Comparison of ENCODE assay signal across 29 cellular contexts in genomic region chr6:167161895-167162467, GRCh38. TPM values are rescaled to one million over a fixed set of nuclear protein-coding genes. Genes with fewer than 3 reads are reported as not detected.
DNase-seq lines count a peak whose midpoint lies in the region; ATAC-seq, FAIRE-seq and TF ChIP-seq lines count a peak whose summit lies in the region.
"Had no signal": no experiment of that assay in that cellular context is flagged by ENCODE, and none has a peak within 500 bp of the region (broad histone marks: within the 10 kb centered on the region; RNA-seq: fewer than 3 reads in every experiment).

No MANE protein-coding gene starts in this region.

- H3K4me3 ChIP-seq in HUES6 (ENCODE audit: low read depth, low read length), result no peak overlapping the region
- no peak overlapping the region for H3K4me3 ChIP-seq in RWPE2 (ENCODE audit: severe bottlenecking)
- no peak overlapping the region for H3K4me3 ChIP-seq in H1 (ENCODE audit: extremely low read depth in 1 of 4, insufficient read depth in 2 of 4, low read depth in 3 of 4, low read length in 4 of 4)
- H3K4me3 ChIP-seq: BLaER1, PC-9 had no signal

- H4K5ac ChIP-seq in H1 (ENCODE audit: insufficient read length, low read depth, low read length), result peak overlapping the region; percentile 40

- WGBS in H1 (ENCODE audit: extremely low coverage in 1 of 2, insufficient coverage in 1 of 2, insufficient read length in 1 of 2, insufficient replicate concordance in 2 of 2, low coverage in 1 of 2, low lambda C conversion rate in 2 of 2, missing lambda C conversion rate in 1 of 2), 2 experiments, result 85% methylated on average over 5 of the region's 5 CpGs; no CpG with 5 or more reads in 1 of the 2 experiments

- 0 out of 3 replicates have a peak, but pooled peaks have one; percentile 29 for ATAC-seq in RWPE2 (ENCODE audit: low read depth)

- peaks cover 5% of the 10 kb centered on the region; the same call in 1 of the 2 replicates for H3K9me3 ChIP-seq in HUES6 (ENCODE audit: control insufficient read depth, insufficient read depth, low read depth, low read length)
- H3K9me3 ChIP-seq in RWPE2 (ENCODE audit: severe bottlenecking), result no peaks in the 10 kb centered on the region
- no peaks in the 10 kb centered on the region; a peak in 1 of 4 replicates for H3K9me3 ChIP-seq in H1 (ENCODE audit: insufficient read depth in 2 of 2, low read depth in 1 of 2, low read length in 1 of 2)
- H3K9me3 ChIP-seq: BLaER1 had no signal

- H3K4me1 ChIP-seq in HUES6 (ENCODE audit: control insufficient read depth, insufficient read depth, low read length) (peaks cover 35% of the 10 kb centered on the region), RWPE2 (ENCODE audit: insufficient read depth, poor library complexity, severe bottlenecking) (no peaks in the 10 kb centered on the region), H1 (replicated peaks in 1 of 4; ENCODE audit: control insufficient read depth in 3 of 4, insufficient read depth in 4 of 4, low read length in 3 of 4) (peaks cover 8 to 27% (median 22%) of the 10 kb centered on the region in 4 experiments)

- H2BK15ac ChIP-seq in H1 (ENCODE audit: low read length), result peak overlapping the region; percentile 84

- H3K4me2 ChIP-seq in H1 (ENCODE audit: insufficient read depth in 1 of 2, low read depth in 2 of 2, low read length in 2 of 2), result no peak overlapping the region
- H3K4me2 ChIP-seq: BLaER1, PC-9 had no signal

- no peaks in the 10 kb centered on the region for H3K23me2 ChIP-seq in H1 (ENCODE audit: low read depth, low read length)

- H3K4ac ChIP-seq in H1 (replicated peaks; ENCODE audit: insufficient read length, low read depth, low read length), result peak overlapping the region; percentile 61

- H3K56ac ChIP-seq in H1 (replicated peaks; ENCODE audit: insufficient read length, low read depth, low read length), result no peak overlapping the region

- peak overlapping the region; percentile 97; the same call in 1 of the 2 replicates for H2BK5ac ChIP-seq in H1 (ENCODE audit: low read depth, low read length)

- no peaks in the 10 kb centered on the region for H3K79me1 ChIP-seq in H1 (ENCODE audit: low read depth, low read length)

- H3K27me3 ChIP-seq in HUES6 (ENCODE audit: control insufficient read depth, insufficient read depth, low read length), result no peaks in the 10 kb centered on the region
- H3K27me3 ChIP-seq in RWPE2 (ENCODE audit: insufficient read depth, poor library complexity, severe bottlenecking), result peaks cover 4% of the 10 kb centered on the region
- no peaks in the 10 kb centered on the region; a peak in 1 of 7 replicates for H3K27me3 ChIP-seq in H1 (replicated peaks in 1 of 4; ENCODE audit: control insufficient read depth in 3 of 4, extremely low read depth in 1 of 4, insufficient read depth in 3 of 4, low read length in 3 of 4)
- H3K27me3 ChIP-seq: BLaER1 had no signal

- TF ChIP-seq EP300 in H1 (IDR thresholded peaks at IDR 0.05; ENCODE audit: borderline replicate concordance in 1 of 2, low read depth in 2 of 2, low read length in 2 of 2), result no peak

- H2BK20ac ChIP-seq in H1 (ENCODE audit: low read length), result peak overlapping the region; percentile 97

- no peak overlapping the region for H3K23ac ChIP-seq in H1 (ENCODE audit: insufficient read length)

- peak overlapping the region; percentile 99 for H4K91ac ChIP-seq in H1 (replicated peaks; ENCODE audit: insufficient read length, low read length)

- no peak overlapping the region for H4K8ac ChIP-seq in H1 (ENCODE audit: extremely low read depth, insufficient read depth, low read length)

- no peak for TF ChIP-seq RAD21 in H1 (IDR thresholded peaks at IDR 0.05 in 1 of 2, conservative IDR thresholded peaks at IDR 0.05 in 1 of 2; ENCODE audit: low read depth in 2 of 2, low read length in 2 of 2)

- DNase-seq in ELR (ENCODE audit: low read depth) (peak; percentile 60), RWPE2 (ENCODE audit: low spot score) (no peak), H1 (ENCODE audit: low read depth in 1 of 2, low spot score in 2 of 2) (no peak), T-helper 1 cell (no peak), NCI-H1092 (lab: John Stamatoyannopoulos, UW) (no peak), inferior parietal cortex (ENCODE audit: extremely low spot score) (no peak)
- DNase-seq: CD4-positive, alpha-beta T cell; MV-4-11; NCI-H1105 treated with DMSO at 0.1 percent for 48 hours; NCI-H146; NCI-H1930; NCI-H2107; NCI-H446; NCI-H524 treated with DMSO at 0.1 percent for 48 hours; NCI-H774; NK-92 treated with Interleukin-12 subunit alpha and Interleukin-12 subunit beta, amount 100 ng/mL, for 24 hours; PC-9; RPMI8226; SHP77 treated with DMSO at 0.1 percent for 48 hours had no signal

- H3K27ac ChIP-seq in HUES6 (ENCODE audit: low read depth, low read length) (peak overlapping the region; percentile 80; the same call in 1 of the 2 replicates), RWPE2 (ENCODE audit: poor library complexity, severe bottlenecking) (no peak overlapping the region), H1 (ENCODE audit: low read depth, low read length) (no peak overlapping the region)
- H3K27ac ChIP-seq: BLaER1, PC-9 had no signal

- peak overlapping the region; percentile 79 for H2AK5ac ChIP-seq in H1 (ENCODE audit: low read depth, low read length)

- H2AFZ ChIP-seq in H1 (ENCODE audit: low read length), result no peak overlapping the region
- H2AFZ ChIP-seq: PC-9 had no signal

- no peak overlapping the region for H3K14ac ChIP-seq in H1 (ENCODE audit: insufficient read length)

- H3K36me3 ChIP-seq in HUES6 (ENCODE audit: control insufficient read depth, insufficient read depth, low read length) (no peaks in the 10 kb centered on the region), RWPE2 (ENCODE audit: low read depth) (no peaks in the 10 kb centered on the region), H1 (ENCODE audit: control insufficient read depth in 2 of 4, insufficient read depth in 4 of 4, low read length in 3 of 4) (no peaks in the 10 kb centered on the region)
- H3K36me3 ChIP-seq: BLaER1 had no signal

- peak overlapping the region; percentile 91 for H3K18ac ChIP-seq in H1 (ENCODE audit: extremely low read depth, low read length)

- peak overlapping the region; percentile 98 for H2BK120ac ChIP-seq in H1 (replicated peaks; ENCODE audit: low read depth, low read length)

- H3K79me2 ChIP-seq in H1 (ENCODE audit: control insufficient read depth in 1 of 2, insufficient read depth in 2 of 2, low read length in 2 of 2), result no peaks in the 10 kb centered on the region

- TF ChIP-seq POLR2A in H1 (IDR thresholded peaks at IDR 0.05; ENCODE audit: control extremely low read depth in 1 of 2, low read depth in 2 of 2, low read length in 2 of 2), result no peak

- H4K20me1 ChIP-seq in H1 (replicated peaks in 1 of 2; ENCODE audit: control insufficient read depth in 1 of 2, insufficient read depth in 2 of 2, low read length in 2 of 2), result no peaks in the 10 kb centered on the region
- H4K20me1 ChIP-seq: BLaER1 had no signal

- H2BK12ac ChIP-seq in H1 (ENCODE audit: low read depth, low read length), result peak overlapping the region; percentile 97

- POLR2A ChIA-PET in H1 (lab: Charles Lee; ENCODE audit: partially characterized antibody), result interaction anchor here (2.4 kb wide), 1 partner anchor 15 kb away, joined by 14 read pairs; no protein-coding TSS in a partner anchor

- TF ChIP-seq CTCF in RWPE2 (IDR thresholded peaks at IDR 0.05; ENCODE audit: poor library complexity, severe bottlenecking) (no peak), H1 (IDR thresholded peaks at IDR 0.05; ENCODE audit: control extremely low read depth in 1 of 3, insufficient read depth in 1 of 3, low read depth in 1 of 3, low read length in 3 of 3) (no peak)

- H3K9ac ChIP-seq in HUES6 (ENCODE audit: low read length), result no peak overlapping the region
- no peak overlapping the region for H3K9ac ChIP-seq in H1 (replicated peaks in 1 of 4; ENCODE audit: extremely low read depth in 1 of 4, low read depth in 3 of 4, low read length in 3 of 4)
- H3K9ac ChIP-seq: BLaER1 had no signal

- no peak for FAIRE-seq in H1 (lab: Jason Lieb, UNC)
- FAIRE-seq: A204.1, D721Med, GM18507 had no signal

- CTCF ChIA-PET in H1 (lab: Charles Lee; ENCODE audit: partially characterized antibody), result interaction anchor here (0.6 to 3.0 kb wide), 6 partner anchors 10 to 1525 kb away, joined by 3 to 13 read pairs (median 6); no protein-coding TSS in a partner anchor

TF ChIP-seq in H1, 55 proteins besides CTCF, POLR2A, EP300 and RAD21:
- TF ChIP-seq SUZ12 (IDR thresholded peaks at IDR 0.05; ENCODE audit: low read length), result no peak
- no peak for TF ChIP-seq NRF1 (IDR thresholded peaks at IDR 0.05; ENCODE audit: low read depth, low read length)
- no peak for TF ChIP-seq TCF12 (IDR thresholded peaks at IDR 0.05; ENCODE audit: low read depth, low read length)

RNA-seq across cellular contexts. Expression of gene GPR31, which starts 4.2 kb away (rescaled TPM):
- total RNA-seq in H1 (2021; fragmentation: NEBNext Ultra II Directional; extraction: Animal tissue kit (Norgen Biotek cat#: 25700)), result not detected in 2 replicates
- not detected in 2 replicates for polyA plus RNA-seq in H1 (2011; rRNA removed)
- not detected for polyA plus RNA-seq in H1 (2011; cell fraction: cytosol; rRNA removed)
- not detected for polyA plus RNA-seq in H1 (2011; cell fraction: nucleus; rRNA removed)
- polyA plus RNA-seq in H1 (2012, experiment 1 of 2), result not detected in 4 replicates
- polyA plus RNA-seq in H1 (2012, experiment 2 of 2), result not detected
- not detected for polyA plus RNA-seq in H1 (2013, experiment 1 of 2)
- not detected for polyA plus RNA-seq in H1 (2013, experiment 2 of 2)
- polyA minus RNA-seq in H1 (2011; rRNA and poly(A)+ RNA removed), result not detected in 2 replicates
- not detected for polyA minus RNA-seq in H1 (2011; cell fraction: cytosol; rRNA and poly(A)+ RNA removed)
- not detected for polyA minus RNA-seq in H1 (2011; cell fraction: nucleus; rRNA and poly(A)+ RNA removed)
- total RNA-seq: CD4-positive, alpha-beta T cell; G401; H4; PC-9; T-helper 1 cell treated with Interleukin-12 subunit alpha and Interleukin-12 subunit beta and Interleukin-4 antibody, amounts not matched to agents 30 ng/mL and 1 ng/mL, for 36 hours had no signal
- polyA plus RNA-seq: AG04450, IgD-negative memory B cell had no signal

RNA-seq across cellular contexts. Expression of gene CCR6, which starts 39.1 kb away (rescaled TPM):
- total RNA-seq in H1 (2021; fragmentation: NEBNext Ultra II Directional; extraction: Animal tissue kit (Norgen Biotek cat#: 25700)), result not detected in 2 replicates
- 0.06 and 0.27 TPM in 2 replicates for polyA plus RNA-seq in H1 (2011; rRNA removed)
- polyA plus RNA-seq in H1 (2011; cell fraction: cytosol; rRNA removed), result not detected
- polyA plus RNA-seq in H1 (2011; cell fraction: nucleus; rRNA removed), result not detected
- polyA plus RNA-seq in H1 (2012, experiment 1 of 2), result not detected in 4 replicates
- polyA plus RNA-seq in H1 (2012, experiment 2 of 2), result not detected
- polyA plus RNA-seq in H1 (2013, experiment 1 of 2), result not detected
- not detected for polyA plus RNA-seq in H1 (2013, experiment 2 of 2)
- not detected in 2 replicates for polyA minus RNA-seq in H1 (2011; rRNA and poly(A)+ RNA removed)
- not detected for polyA minus RNA-seq in H1 (2011; cell fraction: cytosol; rRNA and poly(A)+ RNA removed)
- polyA minus RNA-seq in H1 (2011; cell fraction: nucleus; rRNA and poly(A)+ RNA removed), result not detected
- total RNA-seq: G401, H4, PC-9 had no signal
- polyA plus RNA-seq: AG04450 had no signal
